ENCODE assay signal across 13 cellular contexts in genomic region chr2:143452817-143453462, GRCh38.
DNase-seq lines count a peak whose midpoint lies in the region; ATAC-seq, FAIRE-seq and TF ChIP-seq lines count a peak whose summit lies in the region.
"Had no signal": no experiment of that assay in that cellular context is flagged by ENCODE, and none has a peak within 500 bp of the region (broad histone marks: within the 10 kb centered on the region; RNA-seq: fewer than 3 reads in every experiment).

No MANE protein-coding gene starts in this region.

- no peak overlapping the region for H3K27ac ChIP-seq in foreskin keratinocyte

- no peaks in the 10 kb centered on the region for H3K27me3 ChIP-seq in foreskin keratinocyte

- peak overlapping the region in 6 of 10 donors; percentile 1 to 74 (median 38) for H3K27ac Mint-ChIP-seq in naive thymus-derived CD8-positive, alpha-beta T cell

- peak overlapping the region in 7 of 10 donors; percentile 8 to 53 (median 43) for H3K4me3 Mint-ChIP-seq in naive thymus-derived CD8-positive, alpha-beta T cell

- POLR2A ChIA-PET in naive thymus-derived CD8-positive, alpha-beta T cell (lab: Charles Lee) = interaction anchor here (1.0 kb wide), 1 partner anchor 12 kb away, joined by 3 read pairs; no protein-coding TSS in a partner anchor

- ATAC-seq in HG02798 (IDR thresholded peaks at IDR 0.05; ENCODE audit: poor library complexity, unreplicated experiment) (peak; percentile 52), foreskin keratinocyte (no peak)
- peak; percentile 89 to 96 for ATAC-seq in naive thymus-derived CD8-positive, alpha-beta T cell

- H3K9me3 Mint-ChIP-seq in naive thymus-derived CD8-positive, alpha-beta T cell = peaks cover 0 to under 1% (median 0%) of the 10 kb centered on the region in 9 donors

- no peaks in the 10 kb centered on the region for H3K4me1 ChIP-seq in foreskin keratinocyte

- peaks cover 0 to 23% (median 15%) of the 10 kb centered on the region in 3 donors for H3K36me3 Mint-ChIP-seq in naive thymus-derived CD8-positive, alpha-beta T cell

- H3K27me3 Mint-ChIP-seq in naive thymus-derived CD8-positive, alpha-beta T cell = no peaks in the 10 kb centered on the region

- intact Hi-C loops in posterior vena cava (cut with DNase I) = no loop called here

- peak; percentile 68 for FAIRE-seq in GM19239 (lab: Jason Lieb, UNC)
- FAIRE-seq: keratinocyte had no signal

- TF ChIP-seq CTCF in foreskin keratinocyte (conservative IDR thresholded peaks at IDR 0.05) = no peak

- no peak for DNase-seq in GM19239 (ENCODE audit: insufficient read length, low spot score)
- DNase-seq in T-helper 9 cell = peak; percentile 26
- DNase-seq in naive thymus-derived CD8-positive, alpha-beta T cell = peak in 8 of 10 donors; percentile 12 to 66 (median 45)
- no peak for DNase-seq in ecto neural progenitor cell (ENCODE audit: low spot score)
- no peak for DNase-seq in SKM-1 treated with dmso at 0.1 percent for 144 hours (lab: John Stamatoyannopoulos, UW; ENCODE audit: unreplicated experiment)
- DNase-seq in posterior vena cava (ENCODE audit: low spot score) = no peak
- no peak for DNase-seq in foreskin keratinocyte
- DNase-seq: aorta, DMS79 treated with DMSO at 0.1 percent for 48 hours, erythroblast, NCI-H1105 had no signal

- peaks cover 22 to 55% (median 53%) of the 10 kb centered on the region in 4 donors for H3K4me1 Mint-ChIP-seq in naive thymus-derived CD8-positive, alpha-beta T cell

Comparison
In these comparisons a context has a peak if more than half of its experiments do, and no peak if none do; other contexts are left out.
1. DNase-seq: peak in T-helper 9 cell (single experiment) and naive thymus-derived CD8-positive, alpha-beta T cell (8 of 10); none in GM19239 (single experiment), ecto neural progenitor cell (single experiment), SKM-1 treated with dmso at 0.1 percent for 144 hours (single experiment), posterior vena cava (single experiment) and foreskin keratinocyte (0 of 2).